In genomic region chr16:14531101-14531500, GRCh38 we compare ENCODE assay signal across 9 cellular contexts.
"Had no signal": no experiment of that assay in that cellular context is flagged by ENCODE, and none has a peak within 500 bp of the region (broad histone marks: within the 10 kb centered on the region; RNA-seq: fewer than 3 reads in every experiment).

No MANE protein-coding gene starts in this region.

- ATAC-seq: GM23338, HepG2 had no signal

- H3K27ac Mint-ChIP-seq: GM23338, HFFc6, IgD-negative memory B cell had no signal

- H3K9me3 Mint-ChIP-seq: IgD-negative memory B cell had no signal

- DNase-seq: H9, HFFc6, KBM-7 had no signal

- H3K27me3 Mint-ChIP-seq: IgD-negative memory B cell had no signal

- H3K27ac ChIP-seq: HL-60 had no signal

- FAIRE-seq: H1, H54, HepG2 had no signal

- H3K4me3 ChIP-seq: GM23338 had no signal

- H3K4me3 Mint-ChIP-seq: GM23338, H9, HFFc6, IgD-negative memory B cell had no signal

- H3K4me2 ChIP-seq: GM23338 had no signal
